In genomic region chr19:9675358-9675901, GRCh38 we compare ENCODE assay signal across 8 cellular contexts. TPM values are rescaled to one million over a fixed set of nuclear protein-coding genes. Genes with fewer than 3 reads are reported as not detected.
DNase-seq lines count a peak whose midpoint lies in the region; ATAC-seq and TF ChIP-seq lines count a peak whose summit lies in the region.
"Not testable (repeated sequence)": the region's sequence is repeated elsewhere in the genome, so short reads cannot be mapped to it uniquely, and the experiment has no call there.

No MANE protein-coding gene starts in this region.

- H3K79me1 ChIP-seq in mesendoderm (ENCODE audit: low read length) = not testable (repeated sequence)

- H4K8ac ChIP-seq in mesendoderm (ENCODE audit: low read depth, low read length) = not testable (repeated sequence)

- peaks cover 35% of the 10 kb centered on the region for H3K9me3 Mint-ChIP-seq in WTC11

- in situ Hi-C loops in brain microvascular endothelial cell (cut with HindIII; ENCODE audit: low pct_ligation_motif_present, low sequenced_read_pairs) = not testable (repeated sequence)

- WGBS in mesendoderm (ENCODE audit: extremely low coverage, insufficient coverage, low lambda C conversion rate) = no CpG with 5 or more reads among the region's 20 CpGs

- H3K4me1 ChIP-seq in mesendoderm (ENCODE audit: control insufficient read depth, low read depth, low read length) = not testable (repeated sequence)

- not testable (repeated sequence) for H3K27me3 ChIP-seq in MG63; brain microvascular endothelial cell (replicated peaks); mesendoderm (ENCODE audit: insufficient read depth, low read length, poor library complexity)

- H3K27ac Mint-ChIP-seq in WTC11 = peak overlapping the region; percentile 99

- peaks cover 38% of the 10 kb centered on the region for H3K9me3 ChIP-seq in MG63

- H3K27me3 Mint-ChIP-seq in WTC11 (ENCODE audit: low read depth) = not testable (repeated sequence)

- not testable (repeated sequence) for H3K4me2 ChIP-seq in mesendoderm (ENCODE audit: low read length)

- H3K36me3 Mint-ChIP-seq in WTC11 = peaks cover 46% of the 10 kb centered on the region

- H2AK5ac ChIP-seq in mesendoderm (ENCODE audit: low read length) = not testable (repeated sequence)

- peak overlapping the region; percentile 55 for H3K4ac ChIP-seq in mesendoderm (ENCODE audit: low read depth, low read length)

- peak overlapping the region; percentile 85 for H3K27ac ChIP-seq in 22Rv1
- peak overlapping the region; percentile 89 for H3K27ac ChIP-seq in brain microvascular endothelial cell
- H3K27ac ChIP-seq in mesendoderm (ENCODE audit: low read depth, low read length) = peak overlapping the region; percentile 87

- peak overlapping the region; percentile 88 for H3K56ac ChIP-seq in mesendoderm (ENCODE audit: low read length)

- TF ChIP-seq CTCF in 22Rv1 (IDR thresholded peaks at IDR 0.05); WTC11 (IDR thresholded peaks at IDR 0.05); brain microvascular endothelial cell (IDR thresholded peaks at IDR 0.05; ENCODE audit: low read depth, low read length, missing control alignments); foreskin fibroblast (IDR thresholded peaks at IDR 0.05; ENCODE audit: low read depth, low read length): not testable (repeated sequence)

- POLR2A ChIA-PET in WTC11 (lab: Charles Lee) = interaction anchor here (0.6 to 1.0 kb wide), 3 partner anchors 74 to 93 kb away, joined by 3 to 7 read pairs (median 7); partner anchors contain the start of gene ZNF846

- peaks cover 30% of the 10 kb centered on the region for H3K79me2 ChIP-seq in mesendoderm (ENCODE audit: control insufficient read depth, insufficient read depth, low read length)

- H3K4me1 Mint-ChIP-seq in WTC11 = peaks cover 12% of the 10 kb centered on the region; the same call in 1 of the 2 replicates

- H3K23ac ChIP-seq in mesendoderm (ENCODE audit: low read length) = not testable (repeated sequence)

- CTCF ChIA-PET in WTC11 (lab: Charles Lee) = interaction anchor here (0.7 kb wide), 2 partner anchors 93 to 116 kb away, joined by 3 to 5 read pairs; partner anchors contain the start of gene ZNF846

- not testable (repeated sequence) for DNase-seq in MG63; brain microvascular endothelial cell; foreskin fibroblast; mesendoderm; skeletal muscle cell (ENCODE audit: low read depth)
- peak; percentile 64 for DNase-seq in WTC11 (ENCODE audit: low spot score)

- not testable (repeated sequence) for H2BK120ac ChIP-seq in mesendoderm (ENCODE audit: low read depth, low read length)

- H2BK5ac ChIP-seq in mesendoderm (ENCODE audit: low read length) = not testable (repeated sequence)

- H3K36me3 ChIP-seq in MG63 = peaks cover 36% of the 10 kb centered on the region
- H3K36me3 ChIP-seq in brain microvascular endothelial cell (replicated peaks); mesendoderm (ENCODE audit: control insufficient read depth, insufficient read depth, low read length): not testable (repeated sequence)

- H3K18ac ChIP-seq in mesendoderm (ENCODE audit: low read length) = peak overlapping the region; percentile 95

- H3K4me3 ChIP-seq in MG63 = peak overlapping the region; percentile 64
- H3K4me3 ChIP-seq in brain microvascular endothelial cell (ENCODE audit: low read depth, low read length) = peak overlapping the region; percentile 78
- H3K4me3 ChIP-seq in foreskin fibroblast (ENCODE audit: low read depth in 1 of 2, low read length in 2 of 2) = peak overlapping the region; percentile 79
- H3K4me3 ChIP-seq in mesendoderm (ENCODE audit: low read length) = peak overlapping the region; percentile 63
- peak overlapping the region; percentile 85 for H3K4me3 ChIP-seq in skeletal muscle cell (ENCODE audit: low read depth, low read length)

- not testable (repeated sequence) for H2BK15ac ChIP-seq in mesendoderm (replicated peaks; ENCODE audit: low read depth)

- peak overlapping the region; percentile 79 for H3K4me3 Mint-ChIP-seq in WTC11

- peak; percentile 62 for ATAC-seq in GM18909 (IDR thresholded peaks at IDR 0.05; ENCODE audit: poor library complexity, unreplicated experiment)
- peak; percentile 87 for ATAC-seq in WTC11

- H3K9ac ChIP-seq in mesendoderm (ENCODE audit: low read length) = peak overlapping the region; percentile 74

- H4K5ac ChIP-seq in mesendoderm (ENCODE audit: low read length) = not testable (repeated sequence)

RNA-seq across cellular contexts. Expression of gene ZNF562, which starts 0.5 kb away (rescaled TPM):
- total RNA-seq in MG63 (2014; rRNA removed; shearing (Covaris generic); ENCODE audit: low replicate concordance) = 12.0 and 16.1 TPM in 2 replicates
- total RNA-seq in WTC11 (2021) = 18.4 to 24.6 TPM (median 23.1 TPM) in 3 replicates
- polyA plus RNA-seq in mesendoderm (2013, experiment 1 of 2) = 11.4 TPM
- 11.6 TPM for polyA plus RNA-seq in mesendoderm (2013, experiment 2 of 2)

RNA-seq across cellular contexts. Expression of gene ZNF561, which starts 54.4 kb away (rescaled TPM):
- 9.2 and 26.3 TPM in 2 replicates for total RNA-seq in MG63 (2014; rRNA removed; shearing (Covaris generic); ENCODE audit: low replicate concordance)
- total RNA-seq in WTC11 (2021) = 39.2 to 67.9 TPM (median 40.7 TPM) in 3 replicates
- polyA plus RNA-seq in mesendoderm (2013, experiment 1 of 2) = 33.8 TPM
- polyA plus RNA-seq in mesendoderm (2013, experiment 2 of 2) = 30.5 TPM
